Comparison of ENCODE assay signal across 10 cellular contexts in the genomic region with DNA sequence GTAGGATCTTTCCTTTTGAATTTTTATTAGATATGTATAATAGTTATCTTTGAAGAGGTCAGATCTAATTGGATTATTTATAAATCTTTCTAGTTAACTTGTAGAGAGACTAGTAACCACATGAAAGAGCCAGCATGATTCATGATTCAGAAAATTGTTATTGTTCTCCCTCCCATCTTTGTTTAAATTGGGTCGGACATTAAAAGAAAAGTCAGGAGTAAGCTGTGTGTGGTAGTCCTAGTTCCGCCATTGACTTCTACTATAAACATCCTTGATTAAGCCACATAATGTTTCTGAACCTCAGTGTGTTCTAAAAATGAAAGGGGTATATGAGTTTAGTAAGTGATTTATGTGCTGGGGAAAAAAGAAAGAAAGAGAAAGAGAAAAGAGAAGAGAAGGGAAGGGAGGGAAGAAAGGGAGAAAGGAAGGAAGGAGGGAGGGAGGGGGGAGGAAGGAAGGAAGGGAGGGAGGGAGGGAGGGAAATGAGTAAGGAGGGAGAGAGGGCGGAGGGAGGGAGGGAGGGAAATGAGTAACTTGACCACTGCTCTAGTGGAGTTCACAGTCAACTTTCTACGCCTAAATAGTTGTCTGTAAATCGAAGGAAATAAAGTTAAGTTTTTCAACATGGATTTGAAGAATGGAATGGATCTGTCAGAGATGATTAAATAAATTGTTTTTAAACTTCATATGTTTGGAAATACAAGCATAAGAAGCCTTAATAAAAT. TPM values are rescaled to one million over a fixed set of nuclear protein-coding genes. Genes with fewer than 3 reads are reported as not detected.
DNase-seq lines count a peak whose midpoint lies in the region; ATAC-seq, FAIRE-seq and TF ChIP-seq lines count a peak whose summit lies in the region.
"Had no signal": no experiment of that assay in that cellular context is flagged by ENCODE, and none has a peak within 500 bp of the region (broad histone marks: within the 10 kb centered on the region; RNA-seq: fewer than 3 reads in every experiment).

No MANE protein-coding gene starts in this region.

- H3K4me1 ChIP-seq in esophagus squamous epithelium = peaks cover 0 to 50% (median 5%) of the 10 kb centered on the region in 3 donors

- H3K27ac Mint-ChIP-seq in Calu3 (ENCODE audit: unreplicated experiment) = peak overlapping the region; percentile 64
- H3K27ac Mint-ChIP-seq in activated T-helper 17 cell treated with anti-CD3 and anti-CD28 coated beads, Interleukin-2, amount 50 U/mL, for 72 hours = no peak overlapping the region
- peak overlapping the region in 1 of 2 donors; percentile 28 for H3K27ac Mint-ChIP-seq in natural killer cell treated with Interleukin-12 subunit alpha and Interleukin-12 subunit beta and Interleukin-15 and Interleukin-18, amount 100 ng/mL, for 72 hours

- TF ChIP-seq POLR2A in esophagus squamous epithelium (IDR thresholded peaks at IDR 0.05) (no peak), GM12892 (IDR thresholded peaks at IDR 0.05; ENCODE audit: low read depth, low read length) (no peak)

- no peak for DNase-seq in Calu3
- no peak for DNase-seq in esophagus squamous epithelium (lab: John Stamatoyannopoulos, UW)
- DNase-seq in natural killer cell treated with Interleukin-12 subunit alpha and Interleukin-12 subunit beta and Interleukin-15 and Interleukin-18, amount 100 ng/mL, for 72 hours (ENCODE audit: low spot score) = no peak
- DNase-seq in NK-92 (lab: John Stamatoyannopoulos, UW; ENCODE audit: unreplicated experiment) = no peak
- DNase-seq in GM12892 (ENCODE audit: insufficient read length) = no peak
- DNase-seq in KG1 (lab: John Stamatoyannopoulos, UW) = no peak

- no peak for FAIRE-seq in GM12892 (lab: Jason Lieb, UNC)
- FAIRE-seq: GM12878 had no signal

- no peaks in the 10 kb centered on the region for H3K27me3 Mint-ChIP-seq in Calu3 (ENCODE audit: unreplicated experiment)
- H3K27me3 Mint-ChIP-seq in activated T-helper 17 cell treated with anti-CD3 and anti-CD28 coated beads, Interleukin-2, amount 50 U/mL, for 72 hours = no peaks in the 10 kb centered on the region
- no peaks in the 10 kb centered on the region for H3K27me3 Mint-ChIP-seq in natural killer cell treated with Interleukin-12 subunit alpha and Interleukin-12 subunit beta and Interleukin-15 and Interleukin-18, amount 100 ng/mL, for 72 hours

- H3K9me3 ChIP-seq in esophagus squamous epithelium = no peaks in the 10 kb centered on the region

- TF ChIP-seq CTCF in Calu3 (IDR thresholded peaks at IDR 0.05; ENCODE audit: unreplicated experiment) (no peak), esophagus squamous epithelium (IDR thresholded peaks at IDR 0.05) (no peak)

- peak overlapping the region; percentile 2 for H3K4me3 Mint-ChIP-seq in Calu3 (ENCODE audit: low read depth, unreplicated experiment)
- H3K4me3 Mint-ChIP-seq in activated T-helper 17 cell treated with anti-CD3 and anti-CD28 coated beads, Interleukin-2, amount 50 U/mL, for 72 hours = peak overlapping the region; percentile 27
- H3K4me3 Mint-ChIP-seq in natural killer cell treated with Interleukin-12 subunit alpha and Interleukin-12 subunit beta and Interleukin-15 and Interleukin-18, amount 100 ng/mL, for 72 hours = peak overlapping the region; percentile 14

- no TSS peak for BruUV-seq in Calu3 (replicated peaks; lab: Mats Ljungman, UMichigan)

- no peak overlapping the region for H3K4me3 ChIP-seq in esophagus squamous epithelium
- H3K4me3 ChIP-seq: GM12878, SK-N-MC had no signal

- WGBS in esophagus squamous epithelium, 2 donors = 41 to 42% methylated on average over 5 of the region's 5 CpGs

- intact Hi-C loops in Calu3 (cut with micrococcal nuclease; ENCODE audit: unreplicated experiment) (loop anchor here (2.0 to 5.0 kb wide), 2 partner anchors 30 to 57 kb away; no protein-coding TSS in a partner anchor), esophagus squamous epithelium (cut with DNase I) (no loop called here)

- no peaks in the 10 kb centered on the region for H3K9me3 Mint-ChIP-seq in Calu3 (ENCODE audit: low read depth, unreplicated experiment)
- no peaks in the 10 kb centered on the region for H3K9me3 Mint-ChIP-seq in activated T-helper 17 cell treated with anti-CD3 and anti-CD28 coated beads, Interleukin-2, amount 50 U/mL, for 72 hours
- H3K9me3 Mint-ChIP-seq in natural killer cell treated with Interleukin-12 subunit alpha and Interleukin-12 subunit beta and Interleukin-15 and Interleukin-18, amount 100 ng/mL, for 72 hours = no peaks in the 10 kb centered on the region

- H3K27ac ChIP-seq in esophagus squamous epithelium = peak overlapping the region in 3 of 4 donors; percentile 28 to 81 (median 71)

- H3K36me3 Mint-ChIP-seq in Calu3 (ENCODE audit: insufficient read depth, unreplicated experiment) = no peaks in the 10 kb centered on the region
- H3K36me3 Mint-ChIP-seq in activated T-helper 17 cell treated with anti-CD3 and anti-CD28 coated beads, Interleukin-2, amount 50 U/mL, for 72 hours (ENCODE audit: low read depth) = peaks cover 21% of the 10 kb centered on the region
- H3K36me3 Mint-ChIP-seq in natural killer cell treated with Interleukin-12 subunit alpha and Interleukin-12 subunit beta and Interleukin-15 and Interleukin-18, amount 100 ng/mL, for 72 hours = peaks cover 11% of the 10 kb centered on the region

- H3K36me3 ChIP-seq in esophagus squamous epithelium = no peaks in the 10 kb centered on the region

- no peak for ATAC-seq in activated T-helper 17 cell treated with anti-CD3 and anti-CD28 coated beads, Interleukin-2, amount 50 U/mL, for 72 hours (replicated peaks)
- no peak for ATAC-seq in natural killer cell treated with Interleukin-12 subunit alpha and Interleukin-12 subunit beta and Interleukin-15 and Interleukin-18, amount 100 ng/mL, for 72 hours
- no peak for ATAC-seq in GM21367 (IDR thresholded peaks at IDR 0.05; ENCODE audit: unreplicated experiment)
- ATAC-seq: GM12878 had no signal

- no peaks in the 10 kb centered on the region for H3K27me3 ChIP-seq in esophagus squamous epithelium

- CTCF ChIA-PET in Calu3 (lab: Charles Lee) = no interaction called here

- H3K4me1 Mint-ChIP-seq in Calu3 (ENCODE audit: low read depth, unreplicated experiment) = peaks cover 52% of the 10 kb centered on the region
- peaks cover 16% of the 10 kb centered on the region for H3K4me1 Mint-ChIP-seq in activated T-helper 17 cell treated with anti-CD3 and anti-CD28 coated beads, Interleukin-2, amount 50 U/mL, for 72 hours
- peaks cover 23 to 44% of the 10 kb centered on the region in 2 donors for H3K4me1 Mint-ChIP-seq in natural killer cell treated with Interleukin-12 subunit alpha and Interleukin-12 subunit beta and Interleukin-15 and Interleukin-18, amount 100 ng/mL, for 72 hours (ENCODE audit: low read depth in 2 of 2)

RNA-seq across cellular contexts. Expression of gene SIK2, which starts 32.9 kb away (rescaled TPM):
- total RNA-seq in Calu3 (2022) = 10.3 and 13.9 TPM in 2 replicates
- 1 to 10 TPM; 5.6 to 6.4 TPM for total RNA-seq in activated T-helper 17 cell treated with anti-CD3 and anti-CD28 coated beads, Interleukin-2, amount 50 U/mL, for 72 hours
- total RNA-seq in esophagus squamous epithelium = 10 to 100 TPM in 1 of 4 donors, 1 to 10 TPM in 3; 6.1 to 24.3 (median 9.5) TPM
- 1 to 10 TPM; 8.1 to 8.8 TPM for total RNA-seq in natural killer cell treated with Interleukin-12 subunit alpha and Interleukin-12 subunit beta and Interleukin-15 and Interleukin-18, amount 100 ng/mL, for 72 hours
- 4.9 TPM for polyA plus RNA-seq in GM12892 (2012; ENCODE audit: missing spikeins)
